ENCODE assay signal across 8 cellular contexts in the genomic region with DNA sequence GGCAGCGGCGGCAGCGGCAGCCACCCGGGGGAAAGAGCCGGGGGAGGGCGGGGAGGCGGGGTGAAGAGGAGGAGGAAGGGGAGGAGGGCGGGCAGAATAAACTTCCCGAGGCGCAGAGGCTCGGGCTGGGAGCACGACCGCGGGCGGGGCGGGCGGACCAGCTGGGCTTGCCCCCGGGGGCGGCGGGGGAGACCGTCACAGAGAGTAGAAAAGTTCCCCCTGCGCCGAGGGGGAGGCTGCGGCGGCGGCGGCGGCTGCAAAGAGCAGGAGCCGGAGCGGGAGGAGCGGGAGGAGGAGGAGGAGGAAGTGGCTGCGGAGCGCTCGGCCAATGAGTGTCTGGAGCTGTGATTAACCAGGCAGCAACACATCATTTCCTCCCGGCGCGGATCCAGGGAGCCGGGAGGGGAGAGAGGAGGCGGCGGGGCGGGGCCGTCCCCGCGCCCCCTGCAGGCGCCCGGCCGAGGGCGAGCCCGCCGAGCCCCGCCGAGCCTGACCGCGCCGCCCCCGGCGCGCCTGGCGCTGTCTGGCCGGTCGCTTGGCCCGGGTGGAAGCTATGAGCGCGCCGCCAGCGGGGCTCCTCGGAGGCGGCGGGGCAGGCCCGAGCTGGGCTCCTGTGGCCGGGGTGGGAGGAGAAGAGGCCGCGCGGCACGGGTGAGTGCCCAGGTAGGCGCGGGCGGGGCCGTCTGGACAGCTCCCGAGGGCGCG. TPM values are rescaled to one million over a fixed set of nuclear protein-coding genes. Genes with fewer than 3 reads are reported as not detected.
DNase-seq lines count a peak whose midpoint lies in the region; ATAC-seq and TF ChIP-seq lines count a peak whose summit lies in the region.

A gene (minus strand): TSS at position 265 of the 705 bp plus-strand sequence. CDS start 76,837 bp downstream, outside the sequence.

- no peaks in the 10 kb centered on the region for H3K9me3 ChIP-seq in heart right ventricle
- no peaks in the 10 kb centered on the region for H3K9me3 ChIP-seq in transverse colon

- peak; percentile 78 for TF ChIP-seq POLR2A in transverse colon (IDR thresholded peaks at IDR 0.05)

- DNase-seq in NCI-H128 (lab: John Stamatoyannopoulos, UW; ENCODE audit: unreplicated experiment) (peak; percentile 69), amniotic epithelial cell (ENCODE audit: low read depth) (peak; percentile 98), heart right ventricle (peak; percentile 95 to 97), pons (ENCODE audit: low spot score) (peak; percentile 97), transverse colon (peak; percentile 95)

- intact Hi-C loops in T-helper 1 cell treated with Interleukin-12 subunit alpha and Interleukin-12 subunit beta and Interleukin-4 antibody, amounts not matched to agents 30 ng/mL and 1 ng/mL, for 36 hours (cut with micrococcal nuclease) = loop anchor here (1.0 to 5.0 kb wide), 10 partner anchors 21 to 1836 kb away; a partner anchor contains a TSS
- intact Hi-C loops in heart right ventricle (cut with DNase I) (loop anchor here in 7 of 10 donors (2.0 to 10.0 kb wide), 10 partner anchors 34 to 131 kb away; no protein-coding TSS in a partner anchor), transverse colon (cut with DNase I; ENCODE audit: low total_unique reads) (loop anchor here (1.0 kb wide), 1 partner anchor 87 kb away; no protein-coding TSS in a partner anchor)

- in situ Hi-C loops in transverse colon (cut with MboI; ENCODE audit: low pct_ligation_motif_present in 1 of 4, low pct_unique_long_range_greater_than_20kb in 1 of 4, low sequenced_read_pairs in 3 of 4) = loop anchor here in 1 of 4 donors (10.0 kb wide), 1 partner anchor 91 kb away; no protein-coding TSS in a partner anchor

- H3K4me3 ChIP-seq in heart right ventricle (peak within 1 kb of the TSS; percentile 51 to 92 (median 85)), transverse colon (peak within 1 kb of the TSS; percentile 75 to 98 (median 89))

- TF ChIP-seq EP300 in transverse colon (IDR thresholded peaks at IDR 0.05; ENCODE audit: low read depth) = no peak

- 1% methylated on average over 55 to 82 of the region's 82 CpGs for WGBS in heart right ventricle, 2 donors
- WGBS in transverse colon (ENCODE audit: low coverage in 1 of 2), 2 donors = 1 to 3% methylated on average over 13 to 68 of the region's 82 CpGs

- peak; percentile 83 for ATAC-seq in HG02763 (IDR thresholded peaks at IDR 0.05; ENCODE audit: unreplicated experiment)
- peak; percentile 94 to 98 (median 97) for ATAC-seq in heart right ventricle

- H3K36me3 ChIP-seq in heart right ventricle = no peaks in the 10 kb centered on the region
- H3K36me3 ChIP-seq in transverse colon = no peaks in the 10 kb centered on the region

- H3K27me3 ChIP-seq in heart right ventricle (no peaks in the 10 kb centered on the region), transverse colon (no peaks in the 10 kb centered on the region)

- H3K27ac ChIP-seq in heart right ventricle (peak within 1 kb of the TSS; percentile 89 to 98 (median 96)), transverse colon (peak within 1 kb of the TSS; percentile 89 to 99 (median 98))

- TF ChIP-seq CTCF in GM12873 (IDR thresholded peaks at IDR 0.05; ENCODE audit: insufficient read depth, low read depth, low read length, missing control alignments) = peak; percentile 31
- TF ChIP-seq CTCF in heart right ventricle (IDR thresholded peaks at IDR 0.05) = peak in 8 of 9 donors; percentile 28 to 63 (median 47)
- peak in 3 of 5 experiments; percentile 19 to 31 (median 20) for TF ChIP-seq CTCF in transverse colon (IDR thresholded peaks at IDR 0.05)

- peaks cover 2 to 47% (median 25%) of the 10 kb centered on the region in 9 donors for H3K4me1 ChIP-seq in heart right ventricle
- H3K4me1 ChIP-seq in transverse colon = peaks cover 3 to 22% (median 21%) of the 10 kb centered on the region in 4 donors

RNA-seq across cellular contexts. Expression of the gene that starts here (rescaled TPM):
- 38.5 and 41.3 TPM in 2 replicates for total RNA-seq in T-helper 1 cell treated with Interleukin-12 subunit alpha and Interleukin-12 subunit beta and Interleukin-4 antibody, amounts not matched to agents 30 ng/mL and 1 ng/mL, for 36 hours
- 10 to 100 TPM; 15.6 to 32.7 (median 23.0) TPM for total RNA-seq in heart right ventricle
- polyA plus RNA-seq in heart right ventricle = 10 to 100 TPM in 1 of 2 donors, 1 to 10 TPM in 1; 4.2 to 13.1 TPM
- total RNA-seq in transverse colon = 10 to 100 TPM in 3 of 4 donors, 1 to 10 TPM in 1; 4.5 to 16.5 (median 11.8) TPM

Comparison
In these comparisons a context has a peak if more than half of its experiments do, and no peak if none do; other contexts are left out.
1. Peak in every context shown above with its lines: DNase-seq, ATAC-seq, H3K4me3 ChIP-seq and H3K27ac ChIP-seq.